Comparison of ENCODE assay signal across 18 cellular contexts in the genomic region with DNA sequence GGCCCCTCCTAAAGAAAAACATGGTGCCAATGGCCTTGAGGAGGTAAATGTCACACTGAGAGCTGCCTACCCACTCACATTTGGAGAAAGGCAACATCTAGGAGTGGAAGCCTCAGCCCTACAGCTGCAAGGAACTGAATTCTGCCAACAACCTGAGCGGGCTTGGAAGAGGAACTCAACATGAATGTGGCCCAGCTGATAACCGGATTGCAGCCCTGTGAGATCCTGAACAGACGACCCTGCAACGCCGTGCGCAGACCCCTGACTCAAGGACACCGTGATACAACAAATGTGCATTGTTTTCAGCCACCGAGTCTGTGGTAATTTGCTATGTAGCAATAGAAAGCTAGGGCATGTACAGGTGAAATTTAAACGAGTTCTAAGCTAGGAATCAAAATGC.
DNase-seq lines count a peak whose midpoint lies in the region; ATAC-seq, FAIRE-seq and TF ChIP-seq lines count a peak whose summit lies in the region.
"Had no signal": no experiment of that assay in that cellular context is flagged by ENCODE, and none has a peak within 500 bp of the region (broad histone marks: within the 10 kb centered on the region; RNA-seq: fewer than 3 reads in every experiment).

No MANE protein-coding gene starts in this region.

- no peak for TF ChIP-seq EP300 in A549 (IDR thresholded peaks at IDR 0.05)

- no peak for TF ChIP-seq POLR2A in A549 (IDR thresholded peaks at IDR 0.05; ENCODE audit: low read length)

- no peak for ATAC-seq in A549
- ATAC-seq in lower lobe of right lung: no peak
- ATAC-seq in activated CD8-positive, alpha-beta T cell treated with anti-CD3 and anti-CD28 coated beads, Interleukin-2, amount 10 ng/mL, durations not matched to agents 7 days and 5 days: no peak
- no peak for ATAC-seq in HG03025 (IDR thresholded peaks at IDR 0.05; ENCODE audit: low FRiP score, unreplicated experiment)

- H3K9me3 ChIP-seq in A549 (no peaks in the 10 kb centered on the region), esophagus (ENCODE audit: control insufficient read depth in 2 of 2, insufficient read depth in 1 of 2, low read depth in 1 of 2, low read length in 1 of 2) (no peaks in the 10 kb centered on the region), lower lobe of right lung (no peaks in the 10 kb centered on the region)
- H3K9me3 ChIP-seq: HAP-1 had no signal

- POLR2A ChIA-PET in A549 (lab: Yijun Ruan, JAX): no interaction called here
- POLR2A ChIA-PET in activated CD8-positive, alpha-beta T cell treated with anti-CD3 and anti-CD28 coated beads, Interleukin-2, amount 10 ng/mL, durations not matched to agents 7 days and 5 days (lab: Charles Lee): no interaction called here

- TF ChIP-seq CTCF in A549 (IDR thresholded peaks at IDR 0.05) (no peak), lower lobe of right lung (IDR thresholded peaks at IDR 0.05) (no peak)

- H3K27ac Mint-ChIP-seq in activated CD8-positive, alpha-beta T cell treated with anti-CD3 and anti-CD28 coated beads, Interleukin-2, amount 10 ng/mL, durations not matched to agents 7 days and 5 days: no peak overlapping the region

- TF ChIP-seq RAD21 in A549 (conservative IDR thresholded peaks at IDR 0.05 in 1 of 2, IDR thresholded peaks at IDR 0.05 in 1 of 2): no peak

- 82% methylated on average over 9 of the region's 9 CpGs for WGBS in A549 (ENCODE audit: missing lambda C conversion rate)
- 75 to 84% methylated on average over 9 of the region's 9 CpGs for WGBS in esophagus, 2 donors

- intact Hi-C loops in lower lobe of right lung (cut with DNase I): no loop called here

- H3K9me3 Mint-ChIP-seq in activated CD8-positive, alpha-beta T cell treated with anti-CD3 and anti-CD28 coated beads, Interleukin-2, amount 10 ng/mL, durations not matched to agents 7 days and 5 days (ENCODE audit: insufficient read depth): no peaks in the 10 kb centered on the region

- no peaks in the 10 kb centered on the region for H3K36me3 Mint-ChIP-seq in activated CD8-positive, alpha-beta T cell treated with anti-CD3 and anti-CD28 coated beads, Interleukin-2, amount 10 ng/mL, durations not matched to agents 7 days and 5 days (ENCODE audit: low read depth)
- H3K36me3 Mint-ChIP-seq: CD14-positive monocyte had no signal

- H3K27me3 Mint-ChIP-seq in activated CD8-positive, alpha-beta T cell treated with anti-CD3 and anti-CD28 coated beads, Interleukin-2, amount 10 ng/mL, durations not matched to agents 7 days and 5 days (ENCODE audit: low read depth): peaks cover 2% of the 10 kb centered on the region

- no peak overlapping the region for H3K4me3 ChIP-seq in A549
- H3K4me3 ChIP-seq in esophagus (ENCODE audit: low read depth in 1 of 2, low read length in 2 of 2): no peak overlapping the region
- H3K4me3 ChIP-seq in lower lobe of right lung: no peak overlapping the region
- H3K4me3 ChIP-seq: HAP-1 had no signal

- no peak for FAIRE-seq in A549 (lab: Jason Lieb, UNC)
- FAIRE-seq: A204.1, GM18507, RCC 7860 had no signal

- DNase-seq in A549 (ENCODE audit: low read depth in 1 of 2, low spot score in 1 of 2) (no peak), OCI-M2 (lab: John Stamatoyannopoulos, UW; ENCODE audit: unreplicated experiment) (peak; percentile 11), lower lobe of right lung (no peak), hippocampal formation (lab: John Stamatoyannopoulos, UW) (no peak), NCI-H345 (lab: John Stamatoyannopoulos, UW) (no peak)
- DNase-seq in activated CD8-positive, alpha-beta T cell treated with anti-CD3 and anti-CD28 coated beads, Interleukin-2, amount 10 ng/mL, durations not matched to agents 7 days and 5 days: no peak
- DNase-seq: COR-L47, NCI-H1436 treated with DMSO at 0.1 percent for 48 hours, NCI-H2081, NCI-H2227 treated with DMSO at 0.1 percent for 48 hours, SHP77 had no signal

- H3K27ac ChIP-seq in A549 (peak overlapping the region; percentile 59 to 67; a peak in 2 of 6 replicates), esophagus (ENCODE audit: low read depth in 2 of 2, low read length in 1 of 2) (peak overlapping the region; percentile 55 to 73), lower lobe of right lung (peak overlapping the region; percentile 86)

- H3K4me1 ChIP-seq in A549: peaks cover 34% of the 10 kb centered on the region
- peaks cover 0 to 3% of the 10 kb centered on the region in 2 donors for H3K4me1 ChIP-seq in esophagus (ENCODE audit: control insufficient read depth in 2 of 2, insufficient read depth in 2 of 2, low read length in 1 of 2)
- H3K4me1 ChIP-seq in lower lobe of right lung: peaks cover 3% of the 10 kb centered on the region

- CTCF ChIA-PET in A549 (lab: Yijun Ruan, JAX): interaction anchor here (1.4 to 1.5 kb wide), 2 partner anchors 10 to 135 kb away, joined by 3 to 4 read pairs; no protein-coding TSS in a partner anchor
- CTCF ChIA-PET in activated CD8-positive, alpha-beta T cell treated with anti-CD3 and anti-CD28 coated beads, Interleukin-2, amount 10 ng/mL, durations not matched to agents 7 days and 5 days (lab: Charles Lee): no interaction called here

- no peaks in the 10 kb centered on the region for H3K27me3 ChIP-seq in esophagus (ENCODE audit: control insufficient read depth in 1 of 2, insufficient read depth in 2 of 2, low read length in 2 of 2)
- H3K27me3 ChIP-seq in lower lobe of right lung (ENCODE audit: low read depth): no peaks in the 10 kb centered on the region

- no peak overlapping the region for H3K4me3 Mint-ChIP-seq in activated CD8-positive, alpha-beta T cell treated with anti-CD3 and anti-CD28 coated beads, Interleukin-2, amount 10 ng/mL, durations not matched to agents 7 days and 5 days
- H3K4me3 Mint-ChIP-seq: CD14-positive monocyte had no signal

- H3K36me3 ChIP-seq in esophagus (ENCODE audit: control insufficient read depth in 2 of 2, insufficient read depth in 2 of 2, low read length in 1 of 2) (no peaks in the 10 kb centered on the region), lower lobe of right lung (no peaks in the 10 kb centered on the region)
- H3K36me3 ChIP-seq: HAP-1 had no signal

- H3K4me1 Mint-ChIP-seq in activated CD8-positive, alpha-beta T cell treated with anti-CD3 and anti-CD28 coated beads, Interleukin-2, amount 10 ng/mL, durations not matched to agents 7 days and 5 days (ENCODE audit: low read depth): no peaks in the 10 kb centered on the region

- H3K4me2 ChIP-seq in A549: peak overlapping the region; percentile 32; the same call in 1 of the 3 replicates

TF ChIP-seq in A549, 52 proteins besides CTCF, POLR2A, EP300 and RAD21:
- no peak for TF ChIP-seq CHD4 (IDR thresholded peaks at IDR 0.05; ENCODE audit: borderline replicate concordance)
- no peak for TF ChIP-seq TP53 (CRISPR knock-in tag; IDR thresholded peaks at IDR 0.05)
